ENCODE assay signal across 33 cellular contexts in genomic region chr9:10354591-10354990, GRCh38.
A peak's percentile ranks its signal among the peaks of the same experiment; 100 is the strongest.
DNase-seq lines count a peak whose midpoint lies in the region; ATAC-seq, FAIRE-seq and TF ChIP-seq lines count a peak whose summit lies in the region.
"Had no signal": no experiment of that assay in that cellular context is flagged by ENCODE, and none has a peak within 500 bp of the region (broad histone marks: within the 10 kb centered on the region; RNA-seq: fewer than 3 reads in every experiment).

No MANE protein-coding gene starts in this region.

- H3F3A ChIP-seq in neural cell (ENCODE audit: insufficient read depth, low read length, poor library complexity, severe bottlenecking) = peaks cover 4% of the 10 kb centered on the region

- in situ Hi-C loops in HepG2 (cut with HindIII; ENCODE audit: extremely low pct_ligation_motif_present, low pct_unique_long_range_greater_than_20kb) = no loop called here

- DNase-seq in HepG2 (ENCODE audit: low spot score) (no peak), right lobe of liver (no peak), bronchial epithelial cell (ENCODE audit: low read depth) (no peak)
- DNase-seq: 8988T; ACHN; AML-193; BE2C; C1 segment of cervical spinal cord; Caco-2; Calu3; CD4-positive, alpha-beta memory T cell; CD4-positive, alpha-beta T cell; CD4-positive, CD25-positive, alpha-beta regulatory T cell; CD8-positive, alpha-beta memory T cell; CD8-positive, alpha-beta T cell; COR-L47; DMS 273 treated with DMSO at 0.1 percent for 48 hours; DMS153; DMS53; DMS79; DMS79 treated with DMSO at 0.1 percent for 48 hours; DND-41; EL had no signal

- H3K4me3 ChIP-seq in HepG2 (replicated peaks in 1 of 3; ENCODE audit: insufficient read depth in 1 of 3, low read depth in 2 of 3, low read length in 3 of 3) (no peak overlapping the region), right lobe of liver (no peak overlapping the region), bronchial epithelial cell (ENCODE audit: low read depth, low read length) (no peak overlapping the region), neural cell (ENCODE audit: low read length) (peak overlapping the region; percentile 43)
- H3K4me3 ChIP-seq: A549; BLaER1; BLaER1 treated with 17β-estradiol and CSF1 and Interleukin-3, amounts not matched to agents 10 nM and 100 nM had no signal

- POLR2A ChIA-PET in HepG2 (lab: Yijun Ruan, JAX) = no interaction called here

- H3K79me2 ChIP-seq in HepG2 (ENCODE audit: insufficient read depth, low read length) (no peaks in the 10 kb centered on the region), neural cell (replicated peaks; ENCODE audit: insufficient read depth, low read length) (no peaks in the 10 kb centered on the region)

- TF ChIP-seq RAD21 in HepG2 (CRISPR knock-in tag; IDR thresholded peaks at IDR 0.05) (no peak), neural cell (conservative IDR thresholded peaks at IDR 0.05) (no peak)

- H3K4me1 ChIP-seq in HepG2 (ENCODE audit: insufficient read depth, low read length) (no peaks in the 10 kb centered on the region), right lobe of liver (no peaks in the 10 kb centered on the region)
- H3K4me1 ChIP-seq: A549; BE2C; BLaER1; BLaER1 treated with 17β-estradiol and CSF1 and Interleukin-3, amounts not matched to agents 10 nM and 100 nM; Caco-2 had no signal

- H3K9me2 ChIP-seq in neural cell (ENCODE audit: insufficient read depth, low read length) = no peaks in the 10 kb centered on the region

- no peaks in the 10 kb centered on the region for H3K9me3 ChIP-seq in HepG2 (ENCODE audit: low read length)
- H3K9me3 ChIP-seq in right lobe of liver = no peaks in the 10 kb centered on the region
- no peaks in the 10 kb centered on the region for H3K9me3 ChIP-seq in neural cell (ENCODE audit: low read length)
- H3K9me3 ChIP-seq: A549; BE2C; BLaER1; BLaER1 treated with 17β-estradiol and CSF1 and Interleukin-3, amounts not matched to agents 10 nM and 100 nM; Caco-2 had no signal

- H4K20me1 ChIP-seq in HepG2 (ENCODE audit: insufficient read depth, low read length) = no peaks in the 10 kb centered on the region
- H4K20me1 ChIP-seq in neural cell (ENCODE audit: insufficient read depth) = no peaks in the 10 kb centered on the region
- H4K20me1 ChIP-seq: BLaER1; BLaER1 treated with 17β-estradiol and CSF1 and Interleukin-3, amounts not matched to agents 10 nM and 100 nM had no signal

- 35% methylated on average over 3 of the region's 3 CpGs for WGBS in HepG2 (ENCODE audit: low lambda C conversion rate)
- 53% methylated on average over 3 of the region's 3 CpGs for WGBS in right lobe of liver (ENCODE audit: insufficient coverage, low coverage, low lambda C conversion rate, missing lambda C conversion rate)

- ATAC-seq in HepG2 = no peak
- no peak for ATAC-seq in right lobe of liver
- ATAC-seq in HG02884 (IDR thresholded peaks at IDR 0.05; ENCODE audit: unreplicated experiment) = no peak
- no peak for ATAC-seq in HG03097 (IDR thresholded peaks at IDR 0.05; ENCODE audit: low FRiP score, unreplicated experiment)
- ATAC-seq: A549; CD8-positive, alpha-beta T cell had no signal

- H3K4me2 ChIP-seq in HepG2 (ENCODE audit: low read depth, low read length) = no peak overlapping the region
- H3K4me2 ChIP-seq in neural cell (ENCODE audit: low read length) = peak overlapping the region; percentile 27
- H3K4me2 ChIP-seq: A549; BLaER1; BLaER1 treated with 17β-estradiol and CSF1 and Interleukin-3, amounts not matched to agents 10 nM and 100 nM had no signal

- BruUV-seq in HepG2 (replicated peaks; lab: Mats Ljungman, UMichigan) = no TSS peak

- H2AFZ ChIP-seq in HepG2 (ENCODE audit: low read length) (no peak overlapping the region), neural cell (ENCODE audit: low read depth, low read length) (peak overlapping the region; percentile 4)

- H3K27ac ChIP-seq in HepG2 (ENCODE audit: extremely low read length, insufficient read depth, low read length) (no peak overlapping the region), right lobe of liver (no peak overlapping the region), neural cell (ENCODE audit: low read length) (peak overlapping the region; percentile 82)
- H3K27ac ChIP-seq: 22Rv1; A549; BLaER1; BLaER1 treated with 17β-estradiol and CSF1 and Interleukin-3, amounts not matched to agents 10 nM and 100 nM; C4-2B had no signal

- no peak overlapping the region for H3K9ac ChIP-seq in HepG2 (ENCODE audit: insufficient read depth, low read depth, low read length)
- H3K9ac ChIP-seq in neural cell (ENCODE audit: low read length) = peak overlapping the region; percentile 24
- H3K9ac ChIP-seq: BLaER1; BLaER1 treated with 17β-estradiol and CSF1 and Interleukin-3, amounts not matched to agents 10 nM and 100 nM had no signal

- CTCF ChIA-PET in HepG2 (lab: Yijun Ruan, JAX; ENCODE audit: low intra/inter-chr PET ratio, low total read pairs) = no interaction called here

- intact Hi-C loops in HepG2 (cut with micrococcal nuclease; ENCODE audit: unreplicated experiment) (no loop called here), right lobe of liver (cut with DNase I) (no loop called here)

- TF ChIP-seq CTCF in HepG2 (CRISPR knock-in tag; IDR thresholded peaks at IDR 0.05) (no peak), right lobe of liver (IDR thresholded peaks at IDR 0.05) (no peak), bronchial epithelial cell (IDR thresholded peaks at IDR 0.05; ENCODE audit: insufficient read depth, low read length, severe bottlenecking) (no peak), neural cell (IDR thresholded peaks at IDR 0.05; ENCODE audit: poor library complexity, severe bottlenecking) (no peak)

- TF ChIP-seq EP300 in HepG2 (IDR thresholded peaks at IDR 0.05; ENCODE audit: low read depth in 2 of 2, low read length in 2 of 2) (no peak), HepG2 (CRISPR knock-in tag; IDR thresholded peaks at IDR 0.05; ENCODE audit: borderline replicate concordance) (no peak), neural cell (conservative IDR thresholded peaks at IDR 0.05; ENCODE audit: poor library complexity, severe bottlenecking) (peak; percentile 96)

- H3K27me3 ChIP-seq in HepG2 (ENCODE audit: control insufficient read depth in 1 of 2, insufficient read depth in 2 of 2, low read length in 2 of 2) (no peaks in the 10 kb centered on the region), right lobe of liver (no peaks in the 10 kb centered on the region), bronchial epithelial cell (ENCODE audit: control insufficient read depth, insufficient read depth, low read length) (no peaks in the 10 kb centered on the region), neural cell (ENCODE audit: insufficient read depth, low read depth, low read length) (no peaks in the 10 kb centered on the region)
- H3K27me3 ChIP-seq: BE2C; BLaER1; BLaER1 treated with 17β-estradiol and CSF1 and Interleukin-3, amounts not matched to agents 10 nM and 100 nM had no signal

- FAIRE-seq in HepG2 (lab: Jason Lieb, UNC) (no peak), bronchial epithelial cell (lab: Jason Lieb, UNC) (peak; percentile 18)
- FAIRE-seq: A204.1, A549, D721Med had no signal

- no peak for TF ChIP-seq POLR2A in HepG2 (IDR thresholded peaks at IDR 0.05; ENCODE audit: insufficient read depth in 1 of 2, low read depth in 2 of 2, low read length in 2 of 2)
- TF ChIP-seq POLR2A in right lobe of liver (IDR thresholded peaks at IDR 0.05) = no peak

- no peaks in the 10 kb centered on the region for H3K36me3 ChIP-seq in HepG2 (replicated peaks in 1 of 2; ENCODE audit: control insufficient read depth in 1 of 2, insufficient read depth in 2 of 2, low read length in 2 of 2)
- H3K36me3 ChIP-seq in right lobe of liver = no peaks in the 10 kb centered on the region
- no peaks in the 10 kb centered on the region for H3K36me3 ChIP-seq in bronchial epithelial cell (ENCODE audit: control insufficient read depth, insufficient read depth, low read length)
- H3K36me3 ChIP-seq in neural cell (ENCODE audit: insufficient read depth, low read length) = no peaks in the 10 kb centered on the region
- H3K36me3 ChIP-seq: BE2C; BLaER1; BLaER1 treated with 17β-estradiol and CSF1 and Interleukin-3, amounts not matched to agents 10 nM and 100 nM had no signal

TF ChIP-seq in HepG2, 621 proteins besides CTCF, POLR2A, EP300 and RAD21 (continues in another document):
- TF ChIP-seq RNF219 (CRISPR knock-in tag; IDR thresholded peaks at IDR 0.05) (no peak), TCF7 (IDR thresholded peaks at IDR 0.05; ENCODE audit: low read depth) (no peak)

TF ChIP-seq in neural cell, 6 proteins besides CTCF, POLR2A, EP300 and RAD21:
- TF ChIP-seq TAF1 (IDR thresholded peaks at IDR 0.05; ENCODE audit: low read depth) (no peak), POLR2AphosphoS5 (IDR thresholded peaks at IDR 0.05) (peak; percentile 80)
TF ChIP-seq in neural cell: peak in this region for 1.
